ENCODE assay signal across 28 cellular contexts in genomic region chr7:96986901-96987300, GRCh38. TPM values are rescaled to one million over a fixed set of nuclear protein-coding genes. Genes with fewer than 3 reads are reported as not detected.
"Had no signal": no experiment of that assay in that cellular context is flagged by ENCODE, and none has a peak within 500 bp of the region (broad histone marks: within the 10 kb centered on the region; RNA-seq: fewer than 3 reads in every experiment).

No MANE protein-coding gene starts in this region.

- H3K4me1 ChIP-seq: testis, thyroid gland, transverse colon, upper lobe of right lung, uterus, vagina had no signal

- ATAC-seq: stimulated activated effector memory CD8-positive, alpha-beta T cell treated with anti-CD3 and anti-CD28 coated beads, Interleukin-12 subunit alpha, Interleukin-12 subunit beta, amount 100 ng/mL, for 72 hours; stimulated activated memory B cell treated with anti-CD40 and anti-IgM and Interleukin-4, amounts not matched to agents 10 μg/mL and 1 μg/mL and 100 μg/mL, for 72 hours; stimulated activated naive B cell treated with anti-CD40 and anti-IgM and Interleukin-4, amounts not matched to agents 10 μg/mL and 1 μg/mL and 100 μg/mL, for 72 hours; stimulated activated naive CD8-positive, alpha-beta T cell treated with anti-CD3 and anti-CD28 coated beads, Interleukin-15, amount 100 ng/mL, for 72 hours; stimulated activated naive CD8-positive, alpha-beta T cell treated with anti-CD3 and anti-CD28 coated beads, Interleukin-15, Interleukin-2, amounts not matched to agents 100 U/mL and 50 U/mL, for 24 hours; upper lobe of right lung had no signal

- H3K36me3 ChIP-seq: stomach, suprapubic skin, thoracic aorta, thyroid gland, tibial artery, tibial nerve, transverse colon, upper lobe of left lung, upper lobe of right lung, uterus, vagina had no signal

- H3K27me3 ChIP-seq: testis had no signal

- H3K27ac ChIP-seq: stomach, suprapubic skin, testis, thoracic aorta, thyroid gland, tibial artery, tibial nerve, transverse colon, upper lobe of left lung, upper lobe of right lung, uterus, vagina had no signal

- H3K4me3 ChIP-seq: stomach, suprapubic skin, testis, thoracic aorta, thyroid gland, tibial artery, tibial nerve, transverse colon, upper lobe of left lung, upper lobe of right lung, uterus, vagina had no signal

- DNase-seq: stimulated activated CD4-positive, alpha-beta T cell treated with anti-CD3 and anti-CD28 coated beads, Interleukin-2, amount 100 ng/mL, for 48 hours; stimulated activated CD4-positive, alpha-beta T cell treated with anti-CD3 and anti-CD28 coated beads, Interleukin-4, amount 100 ng/mL, for 1 hour; stimulated activated CD4-positive, alpha-beta T cell treated with anti-CD3 and anti-CD28 coated beads, Interleukin-4, amount 100 ng/mL, for 24 hours; stimulated activated CD4-positive, alpha-beta T cell treated with anti-CD3 and anti-CD28 coated beads, Interleukin-4, amount 100 ng/mL, for 4 hours; stimulated activated CD8-positive, alpha-beta memory T cell treated with anti-CD3 and anti-CD28 coated beads, Interleukin-4, amount 100 ng/mL, for 48 hours; stimulated activated naive B cell treated with anti-CD40 and anti-IgM and Interleukin-4, amounts not matched to agents 10 μg/mL and 1 μg/mL and 100 μg/mL, for 72 hours; stimulated activated naive CD4-positive, alpha-beta T cell; stimulated activated naive CD4-positive, alpha-beta T cell treated with Interleukin-2 at 50 U/mL for 16 hours; stimulated activated naive CD8-positive, alpha-beta T cell treated with anti-CD3 and anti-CD28 coated beads, Interleukin-15, amount 100 ng/mL, for 72 hours; stimulated activated naive CD8-positive, alpha-beta T cell treated with anti-CD3 and anti-CD28 coated beads, Interleukin-15, Interleukin-2, amounts not matched to agents 100 U/mL and 50 U/mL, for 24 hours; stomach; substantia nigra; testis; thyroid gland; tibial artery; transverse colon; trophoblast cell; upper lobe of left lung; upper lobe of right lung; uterus had no signal

- H3K9me3 ChIP-seq: stomach, suprapubic skin, testis, thoracic aorta, thyroid gland, tibial artery, tibial nerve, transverse colon, upper lobe of left lung, upper lobe of right lung, uterus, vagina had no signal

RNA-seq across cellular contexts. Expression of gene DLX6, which starts 18.5 kb away (rescaled TPM):
- total RNA-seq: stomach, subcutaneous adipose tissue, thoracic aorta, tibial nerve, transverse colon, upper lobe of left lung, upper lobe of right lung, ureter, vagina had no signal

RNA-seq across cellular contexts. Expression of gene DLX5, which starts 37.7 kb away (rescaled TPM):
- total RNA-seq: transverse colon, upper lobe of left lung, upper lobe of right lung, ureter had no signal
